ENCODE assay signal across 17 cellular contexts in the genomic region with DNA sequence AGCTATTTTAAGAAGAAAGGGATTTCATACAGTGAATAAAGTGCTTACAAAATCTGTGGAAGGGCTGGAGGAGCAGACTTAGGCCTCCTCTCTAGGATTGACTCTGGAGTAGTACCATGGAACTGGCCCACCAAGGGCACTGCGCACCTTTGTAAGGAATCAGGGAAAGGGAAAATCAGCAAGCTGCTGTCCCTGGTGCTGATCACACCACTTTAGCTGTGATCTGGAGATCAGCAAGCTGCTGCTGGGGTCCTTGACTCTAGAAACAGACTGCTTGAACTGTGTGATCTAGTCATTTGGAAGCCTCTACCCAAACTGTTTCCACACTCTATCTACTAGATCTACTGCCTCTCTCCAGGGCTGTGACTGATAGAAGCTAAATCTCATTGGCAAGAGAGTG. TPM values are rescaled to one million over a fixed set of nuclear protein-coding genes. Genes with fewer than 3 reads are reported as not detected.
DNase-seq lines count a peak whose midpoint lies in the region; ATAC-seq, FAIRE-seq and TF ChIP-seq lines count a peak whose summit lies in the region.
"Had no signal": no experiment of that assay in that cellular context is flagged by ENCODE, and none has a peak within 500 bp of the region (broad histone marks: within the 10 kb centered on the region; RNA-seq: fewer than 3 reads in every experiment).

No MANE protein-coding gene starts in this region.

- FAIRE-seq in endothelial cell of umbilical vein (lab: Jason Lieb, UNC), result peak; percentile 24

- no peaks in the 10 kb centered on the region for H3K9me1 ChIP-seq in endothelial cell of umbilical vein (replicated peaks; ENCODE audit: control insufficient read depth, extremely low read depth, insufficient read depth, low read length)

- DNase-seq in DMS53 (lab: John Stamatoyannopoulos, UW) (peak; percentile 9), DMS53 treated with DMSO at 0.1 percent for 48 hours (lab: John Stamatoyannopoulos, UW; ENCODE audit: unreplicated experiment) (no peak), PC-3 (peak; percentile 25), endothelial cell of umbilical vein (ENCODE audit: low read depth, low spot score) (peak; percentile 17), neural progenitor cell (ENCODE audit: low spot score) (peak; percentile 73), nucleus accumbens (lab: John Stamatoyannopoulos, UW) (no peak), SW480 (ENCODE audit: low spot score) (no peak)
- DNase-seq: activated CD4-positive, alpha-beta T cell treated with anti-CD3 and anti-CD28 coated beads, Interleukin-2, amount 10 ng/mL, durations not matched to agents 7 days and 5 days; activated T-cell treated with anti-CD3 and anti-CD28 coated beads, Interleukin-2, amount 50 U/mL, for 1 hour; erythroblast; glutamatergic neuron; NCI-H2107; SHP77; stimulated activated CD4-positive, alpha-beta T cell treated with anti-CD3 and anti-CD28 coated beads, Interleukin-15, amount 100 ng/mL, for 24 hours; T-helper 9 cell had no signal

- dilution Hi-C loops in endothelial cell of umbilical vein (cut with MboI; ENCODE audit: extremely low pct_ligation_motif_present, low sequenced_read_pairs), result no loop called here

- intact Hi-C loops in PC-3 (cut with micrococcal nuclease) (no loop called here), endothelial cell of umbilical vein (cut with micrococcal nuclease) (no loop called here)

- BruUV-seq in PC-3 (replicated peaks; lab: Mats Ljungman, UMichigan), result no TSS peak
- no TSS peak for BruUV-seq in endothelial cell of umbilical vein (replicated peaks; lab: Mats Ljungman, UMichigan)

- H3K9me3 ChIP-seq in PC-3 (ENCODE audit: low read length) (no peaks in the 10 kb centered on the region), endothelial cell of umbilical vein (replicated peaks; ENCODE audit: control insufficient read depth, insufficient read depth, low read length) (no peaks in the 10 kb centered on the region), neural progenitor cell (ENCODE audit: low read depth) (no peaks in the 10 kb centered on the region)

- no peaks in the 10 kb centered on the region for H4K20me1 ChIP-seq in PC-3 (ENCODE audit: low read length)
- no peaks in the 10 kb centered on the region for H4K20me1 ChIP-seq in endothelial cell of umbilical vein (replicated peaks; ENCODE audit: control insufficient read depth, extremely low read depth, insufficient read depth, low read length)
- H4K20me1 ChIP-seq in neural progenitor cell (ENCODE audit: low read depth), result peaks cover 40% of the 10 kb centered on the region

- H3F3A ChIP-seq in PC-3 (ENCODE audit: low read length, unreplicated experiment), result no peaks in the 10 kb centered on the region
- no peaks in the 10 kb centered on the region for H3F3A ChIP-seq in neural progenitor cell (ENCODE audit: low read depth)

- no peak for TF ChIP-seq CTCF in PC-3 (conservative IDR thresholded peaks at IDR 0.05; ENCODE audit: low read depth, low read length)
- no peak for TF ChIP-seq CTCF in endothelial cell of umbilical vein (IDR thresholded peaks at IDR 0.05; ENCODE audit: extremely low read depth in 1 of 2, insufficient read depth in 1 of 2, low read depth in 1 of 2, low read length in 2 of 2)
- no peak for TF ChIP-seq CTCF in neural progenitor cell (IDR thresholded peaks at IDR 0.05)

- peaks cover 12% of the 10 kb centered on the region for H3K36me3 Mint-ChIP-seq in neural progenitor cell

- no peaks in the 10 kb centered on the region; the same call in 1 of the 2 replicates for H3K36me3 ChIP-seq in PC-3 (ENCODE audit: low read depth, low read length)
- H3K36me3 ChIP-seq in endothelial cell of umbilical vein (ENCODE audit: control insufficient read depth in 2 of 2, extremely low read depth in 1 of 2, insufficient read depth in 2 of 2, low read length in 2 of 2), result peaks cover 3 to 4% of the 10 kb centered on the region in 2 experiments
- H3K36me3 ChIP-seq in neural progenitor cell, result no peaks in the 10 kb centered on the region

- no peak overlapping the region for H2AFZ ChIP-seq in PC-3 (ENCODE audit: low read length)
- H2AFZ ChIP-seq in endothelial cell of umbilical vein (ENCODE audit: low read depth, low read length), result no peak overlapping the region
- no peak overlapping the region for H2AFZ ChIP-seq in neural progenitor cell (replicated peaks)

- H3K4me2 ChIP-seq in PC-3 (ENCODE audit: low read length) (no peak overlapping the region), endothelial cell of umbilical vein (ENCODE audit: insufficient read depth, low read length) (no peak overlapping the region), neural progenitor cell (no peak overlapping the region)

- CTCF ChIA-PET in PC-3 (lab: Charles Lee), result no interaction called here
- CTCF ChIA-PET in endothelial cell of umbilical vein (lab: Charles Lee), result interaction anchor here (0.8 kb wide), 1 partner anchor 16 kb away, joined by 3 read pairs; no protein-coding TSS in a partner anchor

- H3K27ac Mint-ChIP-seq in neural progenitor cell, result no peak overlapping the region
- H3K27ac Mint-ChIP-seq: activated CD4-positive, alpha-beta T cell treated with anti-CD3 and anti-CD28 coated beads, Interleukin-2, amount 10 ng/mL, durations not matched to agents 7 days and 5 days had no signal

- H3K27me3 ChIP-seq in PC-3 (ENCODE audit: low read length) (no peaks in the 10 kb centered on the region), endothelial cell of umbilical vein (ENCODE audit: control insufficient read depth in 2 of 2, insufficient read depth in 2 of 2, low read length in 2 of 2) (no peaks in the 10 kb centered on the region), neural progenitor cell (no peaks in the 10 kb centered on the region)

- no peaks in the 10 kb centered on the region for H3K79me2 ChIP-seq in PC-3 (ENCODE audit: low read length)
- H3K79me2 ChIP-seq in endothelial cell of umbilical vein (ENCODE audit: control insufficient read depth, insufficient read depth, low read length), result no peaks in the 10 kb centered on the region
- no peaks in the 10 kb centered on the region for H3K79me2 ChIP-seq in neural progenitor cell (ENCODE audit: low read depth)

- H3K9ac ChIP-seq in PC-3 (ENCODE audit: low read length) (no peak overlapping the region), endothelial cell of umbilical vein (replicated peaks; ENCODE audit: extremely low read depth, insufficient read depth, low read length) (no peak overlapping the region), neural progenitor cell (no peak overlapping the region)

- H3K27me3 Mint-ChIP-seq in neural progenitor cell (ENCODE audit: insufficient read depth, low read depth), result no peaks in the 10 kb centered on the region
- H3K27me3 Mint-ChIP-seq: activated CD4-positive, alpha-beta T cell treated with anti-CD3 and anti-CD28 coated beads, Interleukin-2, amount 10 ng/mL, durations not matched to agents 7 days and 5 days had no signal

- TF ChIP-seq POLR2A in endothelial cell of umbilical vein (IDR thresholded peaks at IDR 0.05; ENCODE audit: low read depth, low read length), result no peak

- H3K4me1 Mint-ChIP-seq in neural progenitor cell, result peaks cover 6% of the 10 kb centered on the region

- H3K27ac ChIP-seq in PC-3 (ENCODE audit: low read length), result no peak overlapping the region
- H3K27ac ChIP-seq in endothelial cell of umbilical vein (ENCODE audit: insufficient read depth, low read depth, low read length), result no peak overlapping the region
- no peak overlapping the region for H3K27ac ChIP-seq in neural progenitor cell
- H3K27ac ChIP-seq: 22Rv1 had no signal

- no peak overlapping the region for H3K4me3 Mint-ChIP-seq in neural progenitor cell
- H3K4me3 Mint-ChIP-seq: activated CD4-positive, alpha-beta T cell treated with anti-CD3 and anti-CD28 coated beads, Interleukin-2, amount 10 ng/mL, durations not matched to agents 7 days and 5 days had no signal

- no peak for ATAC-seq in PC-3
- no peak for ATAC-seq in GM19463 (IDR thresholded peaks at IDR 0.05; ENCODE audit: unreplicated experiment)

- POLR2A ChIA-PET in PC-3 (lab: Charles Lee; ENCODE audit: unreplicated experiment) (no interaction called here), endothelial cell of umbilical vein (lab: Charles Lee) (no interaction called here)

- H3K4me3 ChIP-seq in PC-3 (ENCODE audit: low read length), result no peak overlapping the region
- no peak overlapping the region for H3K4me3 ChIP-seq in endothelial cell of umbilical vein (replicated peaks in 1 of 3; ENCODE audit: insufficient read depth in 1 of 3, low read depth in 1 of 3, low read length in 3 of 3)
- H3K4me3 ChIP-seq in neural progenitor cell, result no peak overlapping the region

- H3K4me1 ChIP-seq in PC-3 (ENCODE audit: insufficient read depth, low read length) (no peaks in the 10 kb centered on the region), endothelial cell of umbilical vein (ENCODE audit: control insufficient read depth, extremely low read depth, insufficient read depth, low read length) (no peaks in the 10 kb centered on the region), neural progenitor cell (no peaks in the 10 kb centered on the region)

- no peaks in the 10 kb centered on the region for H3K9me3 Mint-ChIP-seq in neural progenitor cell
- H3K9me3 Mint-ChIP-seq: activated CD4-positive, alpha-beta T cell treated with anti-CD3 and anti-CD28 coated beads, Interleukin-2, amount 10 ng/mL, durations not matched to agents 7 days and 5 days had no signal

- no peaks in the 10 kb centered on the region for H3K9me2 ChIP-seq in PC-3 (replicated peaks; ENCODE audit: low read length)

RNA-seq across cellular contexts. Expression of a gene that starts 18.4 kb away (rescaled TPM):
- total RNA-seq in PC-3 (2014; rRNA removed) (0.11 and 0.46 TPM in 2 replicates), endothelial cell of umbilical vein (0.28 and 0.44 TPM in 2 replicates), neural progenitor cell (ENCODE audit: low replicate concordance) (0.84 and 1.2 TPM in 2 replicates)
- 0.69 and 0.97 TPM in 2 replicates for polyA plus RNA-seq in endothelial cell of umbilical vein
- polyA plus RNA-seq in endothelial cell of umbilical vein (2011; cell fraction: cytosol; rRNA removed), result 0.45 and 0.51 TPM in 2 replicates
- 2.9 and 5.2 TPM in 2 replicates for polyA plus RNA-seq in endothelial cell of umbilical vein (2011; cell fraction: nucleus; rRNA removed)
- polyA plus RNA-seq in endothelial cell of umbilical vein (2012), result 0.35 TPM in 2 replicates
- polyA minus RNA-seq in endothelial cell of umbilical vein, result 1.4 and 2.1 TPM in 2 replicates
- polyA minus RNA-seq in endothelial cell of umbilical vein (2011; cell fraction: cytosol; rRNA and poly(A)+ RNA removed), result not detected
- 2.7 and 4.6 TPM in 2 replicates for polyA minus RNA-seq in endothelial cell of umbilical vein (2011; cell fraction: nucleus; rRNA and poly(A)+ RNA removed)

RNA-seq across cellular contexts. Expression of a gene that starts 58.8 kb away (rescaled TPM):
- total RNA-seq in PC-3 (2014; rRNA removed), result 6.6 and 7.8 TPM in 2 replicates
- total RNA-seq in endothelial cell of umbilical vein, result 19.5 and 19.7 TPM in 2 replicates
- polyA plus RNA-seq in endothelial cell of umbilical vein, result 4.6 and 5.6 TPM in 2 replicates
- polyA plus RNA-seq in endothelial cell of umbilical vein (2011; cell fraction: cytosol; rRNA removed), result 5.4 and 6.0 TPM in 2 replicates
- polyA plus RNA-seq in endothelial cell of umbilical vein (2011; cell fraction: nucleus; rRNA removed), result 21.3 and 26.3 TPM in 2 replicates
- 12.4 and 13.2 TPM in 2 replicates for polyA plus RNA-seq in endothelial cell of umbilical vein (2012)
- polyA minus RNA-seq in endothelial cell of umbilical vein, result 21.8 and 22.7 TPM in 2 replicates
- polyA minus RNA-seq in endothelial cell of umbilical vein (2011; cell fraction: cytosol; rRNA and poly(A)+ RNA removed), result 5.0 TPM
- 46.0 and 64.7 TPM in 2 replicates for polyA minus RNA-seq in endothelial cell of umbilical vein (2011; cell fraction: nucleus; rRNA and poly(A)+ RNA removed)
- total RNA-seq in neural progenitor cell (ENCODE audit: low replicate concordance), result 20.4 and 22.3 TPM in 2 replicates

Comparison
In these comparisons a context has a peak if more than half of its experiments do, and no peak if none do; other contexts are left out.
1. DNase-seq: peak in DMS53 (single experiment), PC-3 (single experiment), endothelial cell of umbilical vein (single experiment) and neural progenitor cell (single experiment); none in DMS53 treated with DMSO at 0.1 percent for 48 hours (single experiment), nucleus accumbens (0 of 56) and SW480 (single experiment).